In genomic region chr10:124150189-124150806, GRCh38 we compare ENCODE assay signal across 22 cellular contexts. TPM values are rescaled to one million over a fixed set of nuclear protein-coding genes. Genes with fewer than 3 reads are reported as not detected.
DNase-seq lines count a peak whose midpoint lies in the region; ATAC-seq and TF ChIP-seq lines count a peak whose summit lies in the region.
"Had no signal": no experiment of that assay in that cellular context is flagged by ENCODE, and none has a peak within 500 bp of the region (broad histone marks: within the 10 kb centered on the region; RNA-seq: fewer than 3 reads in every experiment).

No MANE protein-coding gene starts in this region.

- no peak for DNase-seq in CD4-positive, CD25-positive, alpha-beta regulatory T cell
- DNase-seq in MM.1S: peak; percentile 36
- DNase-seq in endodermal cell: peak; percentile 46
- peak; percentile 53 for DNase-seq in sigmoid colon
- DNase-seq in kidney tubule cell (ENCODE audit: low spot score): no peak
- DNase-seq in CD8-positive, alpha-beta memory T cell: no peak
- DNase-seq in coronary artery (ENCODE audit: low spot score): no peak
- DNase-seq: activated CD4-positive, alpha-beta T cell treated with anti-CD3 and anti-CD28 coated beads for 4 hours; activated gamma-delta T cell; activated naive CD8-positive, alpha-beta T cell treated with anti-CD3 and anti-CD28 coated beads, Interleukin-2, amount 50 U/mL, for 24 hours; activated T-cell treated with anti-CD3 and anti-CD28 coated beads, Interleukin-2, amount 50 U/mL, for 24 hours; cerebellar nuclear complex; HCEC 1CT; PC-3; Right ventricle myocardium superior; stimulated activated CD4-positive, alpha-beta T cell treated with anti-CD3 and anti-CD28 coated beads, Interleukin-4, amount 100 ng/mL, for 4 hours; stimulated activated naive CD4-positive, alpha-beta T cell had no signal

- no peaks in the 10 kb centered on the region for H3K9me3 ChIP-seq in CD4-positive, CD25-positive, alpha-beta regulatory T cell (ENCODE audit: control insufficient read depth in 2 of 2, low read length in 2 of 2)
- H3K9me3 ChIP-seq in MM.1S (replicated peaks; ENCODE audit: insufficient read depth, low read length) (no peaks in the 10 kb centered on the region), endodermal cell (ENCODE audit: control insufficient read depth, low read length) (no peaks in the 10 kb centered on the region), sigmoid colon (no peaks in the 10 kb centered on the region)
- H3K9me3 ChIP-seq in CD8-positive, alpha-beta memory T cell (ENCODE audit: low read length): no peaks in the 10 kb centered on the region
- H3K9me3 ChIP-seq: suprapubic skin had no signal

- no peaks in the 10 kb centered on the region for H4K20me1 ChIP-seq in MM.1S (ENCODE audit: insufficient read depth, low read length)

- TF ChIP-seq CTCF in MM.1S (IDR thresholded peaks at IDR 0.05; ENCODE audit: low read length) (no peak), endodermal cell (conservative IDR thresholded peaks at IDR 0.05) (no peak), sigmoid colon (IDR thresholded peaks at IDR 0.05) (no peak), coronary artery (IDR thresholded peaks at IDR 0.05) (no peak)

- peaks cover 35% of the 10 kb centered on the region for H3F3A ChIP-seq in MM.1S (ENCODE audit: insufficient read depth, low read length)

- intact Hi-C loops in sigmoid colon (cut with DNase I): loop anchor here (5.0 kb wide), 2 partner anchors 43 to 143 kb away; no protein-coding TSS in a partner anchor

- H3K36me3 ChIP-seq in CD4-positive, CD25-positive, alpha-beta regulatory T cell (ENCODE audit: control insufficient read depth, insufficient read depth, low read length): no peaks in the 10 kb centered on the region
- H3K36me3 ChIP-seq in MM.1S (replicated peaks; ENCODE audit: insufficient read depth, low read length): no peaks in the 10 kb centered on the region
- H3K36me3 ChIP-seq in endodermal cell (ENCODE audit: control insufficient read depth, insufficient read depth, low read length): no peaks in the 10 kb centered on the region
- H3K36me3 ChIP-seq in sigmoid colon: no peaks in the 10 kb centered on the region
- no peaks in the 10 kb centered on the region for H3K36me3 ChIP-seq in CD8-positive, alpha-beta memory T cell (ENCODE audit: insufficient read depth, low read length)
- H3K36me3 ChIP-seq: suprapubic skin had no signal

- no peak overlapping the region for H3K27ac ChIP-seq in CD4-positive, CD25-positive, alpha-beta regulatory T cell (ENCODE audit: insufficient read depth, low read length, poor library complexity, severe bottlenecking)
- peak overlapping the region; percentile 94 for H3K27ac ChIP-seq in MM.1S (ENCODE audit: low read length)
- no peak overlapping the region for H3K27ac ChIP-seq in endodermal cell (ENCODE audit: low read depth, low read length)
- peak overlapping the region in 3 of 4 donors; percentile 0 to 14 (median 3) for H3K27ac ChIP-seq in sigmoid colon
- no peak overlapping the region for H3K27ac ChIP-seq in CD8-positive, alpha-beta memory T cell (ENCODE audit: low read depth, low read length)
- no peak overlapping the region for H3K27ac ChIP-seq in coronary artery
- H3K27ac ChIP-seq: suprapubic skin had no signal

- H3K36me3 Mint-ChIP-seq in CD4-positive, CD25-positive, alpha-beta regulatory T cell: no peaks in the 10 kb centered on the region
- H3K36me3 Mint-ChIP-seq in endodermal cell (ENCODE audit: low read depth): peaks cover under 1% of the 10 kb centered on the region
- H3K36me3 Mint-ChIP-seq in CD8-positive, alpha-beta memory T cell: no peaks in the 10 kb centered on the region

- H3K9me2 ChIP-seq in MM.1S (replicated peaks; ENCODE audit: insufficient read depth, low read length): no peaks in the 10 kb centered on the region

- no peaks in the 10 kb centered on the region for H3K9me3 Mint-ChIP-seq in CD4-positive, CD25-positive, alpha-beta regulatory T cell
- H3K9me3 Mint-ChIP-seq in endodermal cell: peaks cover 4% of the 10 kb centered on the region
- no peaks in the 10 kb centered on the region for H3K9me3 Mint-ChIP-seq in CD8-positive, alpha-beta memory T cell
- H3K9me3 Mint-ChIP-seq: activated T-cell treated with anti-CD3 and anti-CD28 coated beads, Interleukin-2, amount 50 U/mL, for 24 hours had no signal

- H3K4me3 Mint-ChIP-seq in CD4-positive, CD25-positive, alpha-beta regulatory T cell: peak overlapping the region in 1 of 4 donors; percentile 7
- no peak overlapping the region for H3K4me3 Mint-ChIP-seq in endodermal cell
- H3K4me3 Mint-ChIP-seq in CD8-positive, alpha-beta memory T cell: no peak overlapping the region
- H3K4me3 Mint-ChIP-seq: activated naive CD8-positive, alpha-beta T cell treated with anti-CD3 and anti-CD28 coated beads, Interleukin-2, amount 50 U/mL, for 24 hours; activated T-cell treated with anti-CD3 and anti-CD28 coated beads, Interleukin-2, amount 50 U/mL, for 24 hours; neural crest cell had no signal

- no peak for TF ChIP-seq POLR2A in sigmoid colon (IDR thresholded peaks at IDR 0.05)

- H3K4me1 ChIP-seq in CD4-positive, CD25-positive, alpha-beta regulatory T cell (ENCODE audit: control insufficient read depth, insufficient read depth, low read length, poor library complexity, severe bottlenecking): peaks cover 18% of the 10 kb centered on the region
- H3K4me1 ChIP-seq in MM.1S (ENCODE audit: low read length) (peaks cover 67% of the 10 kb centered on the region), endodermal cell (ENCODE audit: control insufficient read depth, insufficient read depth, low read length) (peaks cover 7% of the 10 kb centered on the region), sigmoid colon (peaks cover 0 to 43% (median 35%) of the 10 kb centered on the region in 4 donors)
- H3K4me1 ChIP-seq in CD8-positive, alpha-beta memory T cell (ENCODE audit: insufficient read depth, low read length): peaks cover 19% of the 10 kb centered on the region

- no peak overlapping the region for H3K4me3 ChIP-seq in CD4-positive, CD25-positive, alpha-beta regulatory T cell (ENCODE audit: low read depth, low read length)
- H3K4me3 ChIP-seq in MM.1S (ENCODE audit: low read length) (no peak overlapping the region), endodermal cell (ENCODE audit: low read length) (no peak overlapping the region), sigmoid colon (no peak overlapping the region), coronary artery (no peak overlapping the region)
- H3K4me3 ChIP-seq in CD8-positive, alpha-beta memory T cell (ENCODE audit: low read length): no peak overlapping the region
- H3K4me3 ChIP-seq: K562, suprapubic skin had no signal

- CTCF ChIA-PET in CD8-positive, alpha-beta memory T cell (lab: Charles Lee): no interaction called here

- H2AFZ ChIP-seq in MM.1S (ENCODE audit: low read length): peak overlapping the region; percentile 8; the same call in 1 of the 2 replicates

- ATAC-seq in CD4-positive, CD25-positive, alpha-beta regulatory T cell (ENCODE audit: low read depth in 2 of 2): no peak
- ATAC-seq: activated naive CD8-positive, alpha-beta T cell treated with anti-CD3 and anti-CD28 coated beads, Interleukin-2, amount 50 U/mL, for 24 hours; K562; PC-3; sciatic nerve had no signal

- H3K9ac ChIP-seq in MM.1S (ENCODE audit: low read length): peak overlapping the region; percentile 88
- no peak overlapping the region for H3K9ac ChIP-seq in endodermal cell (ENCODE audit: extremely low read depth, low read length, poor library complexity, severe bottlenecking)

- H3K27me3 Mint-ChIP-seq in CD4-positive, CD25-positive, alpha-beta regulatory T cell: peaks cover 4% of the 10 kb centered on the region
- no peaks in the 10 kb centered on the region for H3K27me3 Mint-ChIP-seq in endodermal cell (ENCODE audit: insufficient read depth)
- H3K27me3 Mint-ChIP-seq in CD8-positive, alpha-beta memory T cell: peaks cover 12 to 21% of the 10 kb centered on the region in 2 donors

- WGBS in endodermal cell (ENCODE audit: insufficient coverage in 1 of 2, insufficient read length in 1 of 2), 2 experiments: 89 to 94% methylated on average over 5 to 7 of the region's 7 CpGs
- WGBS in sigmoid colon, 2 donors: 87 to 89% methylated on average over 7 of the region's 7 CpGs

- peaks cover 40% of the 10 kb centered on the region for H3K79me2 ChIP-seq in MM.1S (ENCODE audit: low read length)

- no peak for TF ChIP-seq EP300 in sigmoid colon (IDR thresholded peaks at IDR 0.05)

- peak overlapping the region; percentile 13 to 48 (median 28) for H3K27ac Mint-ChIP-seq in CD4-positive, CD25-positive, alpha-beta regulatory T cell
- no peak overlapping the region for H3K27ac Mint-ChIP-seq in endodermal cell
- no peak overlapping the region for H3K27ac Mint-ChIP-seq in CD8-positive, alpha-beta memory T cell
- H3K27ac Mint-ChIP-seq: activated naive CD8-positive, alpha-beta T cell treated with anti-CD3 and anti-CD28 coated beads, Interleukin-2, amount 50 U/mL, for 24 hours; activated T-cell treated with anti-CD3 and anti-CD28 coated beads, Interleukin-2, amount 50 U/mL, for 24 hours; progenitor cell of endocrine pancreas had no signal

- peaks cover 0 to 9% (median 3%) of the 10 kb centered on the region in 4 donors for H3K4me1 Mint-ChIP-seq in CD4-positive, CD25-positive, alpha-beta regulatory T cell
- peaks cover 12% of the 10 kb centered on the region for H3K4me1 Mint-ChIP-seq in endodermal cell
- H3K4me1 Mint-ChIP-seq in CD8-positive, alpha-beta memory T cell: peaks cover 0 to 3% (median 0%) of the 10 kb centered on the region in 3 donors

- peak overlapping the region; percentile 91 for H3K4me2 ChIP-seq in MM.1S (ENCODE audit: low read depth, low read length)

- POLR2A ChIA-PET in CD8-positive, alpha-beta memory T cell (lab: Charles Lee): no interaction called here

- no peaks in the 10 kb centered on the region for H3K27me3 ChIP-seq in CD4-positive, CD25-positive, alpha-beta regulatory T cell (ENCODE audit: control insufficient read depth, insufficient read depth, low read length)
- H3K27me3 ChIP-seq in MM.1S (replicated peaks; ENCODE audit: insufficient read depth, low read length) (no peaks in the 10 kb centered on the region), endodermal cell (ENCODE audit: control insufficient read depth, insufficient read depth, low read length, poor library complexity, severe bottlenecking) (no peaks in the 10 kb centered on the region), sigmoid colon (no peaks in the 10 kb centered on the region)
- H3K27me3 ChIP-seq in CD8-positive, alpha-beta memory T cell (ENCODE audit: insufficient read depth, low read length, poor library complexity, severe bottlenecking): no peaks in the 10 kb centered on the region
- H3K27me3 ChIP-seq: suprapubic skin had no signal

RNA-seq across cellular contexts. Expression of gene CHST15, which starts 56.9 kb away (rescaled TPM):
- 0.22 TPM for total RNA-seq in CD4-positive, CD25-positive, alpha-beta regulatory T cell
- polyA plus RNA-seq in CD4-positive, CD25-positive, alpha-beta regulatory T cell: under 1 TPM in 3 of 4 donors, not detected in 1; 0.13 to 0.47 (median 0.32) TPM
- 10 to 100 TPM in 1 of 2 donors, 1 to 10 TPM in 1; 7.5 to 14.9 TPM for total RNA-seq in endodermal cell
- polyA plus RNA-seq in endodermal cell (2013, experiment 1 of 2): 8.9 TPM
- polyA plus RNA-seq in endodermal cell (2013, experiment 2 of 2): 10.0 TPM
- total RNA-seq in sigmoid colon: 10 to 100 TPM; 29.9 to 57.9 (median 43.8) TPM
- 1 to 10 TPM; 2.4 to 8.7 (median 3.5) TPM for polyA plus RNA-seq in sigmoid colon
- under 1 TPM; 0.18 to 0.24 TPM for total RNA-seq in CD8-positive, alpha-beta memory T cell
- not detected for polyA plus RNA-seq in CD8-positive, alpha-beta memory T cell

Comparison
In these comparisons a context has a peak if more than half of its experiments do, and no peak if none do; other contexts are left out.
1. DNase-seq: peak in MM.1S (single experiment), endodermal cell (single experiment) and sigmoid colon (single experiment); none in CD4-positive, CD25-positive, alpha-beta regulatory T cell (0 of 3), kidney tubule cell (single experiment), CD8-positive, alpha-beta memory T cell (0 of 5) and coronary artery (single experiment).
2. H3K27ac ChIP-seq: peak in MM.1S (single experiment) and sigmoid colon (3 of 4); none in CD4-positive, CD25-positive, alpha-beta regulatory T cell (single experiment), endodermal cell (single experiment), CD8-positive, alpha-beta memory T cell (single experiment) and coronary artery (0 of 2).
3. H3K27ac Mint-ChIP-seq: peak in CD4-positive, CD25-positive, alpha-beta regulatory T cell (3 of 3); none in endodermal cell (single experiment) and CD8-positive, alpha-beta memory T cell (0 of 8).